ENCODE assay signal across 1 cellular context in genomic region chr7:44847920-44848634, GRCh38.
TF ChIP-seq lines count a peak whose summit lies in the region.

Gene H2AZ2 (minus strand): TSS chr7:44848087. CDS start chr7:44847971, 116 bp downstream.

TF ChIP-seq in HepG2, 621 proteins besides CTCF, POLR2A, EP300 and RAD21 (continued from another document and continues in another):
- TF ChIP-seq MLXIP (CRISPR knock-in tag; IDR thresholded peaks at IDR 0.05; ENCODE audit: borderline replicate concordance): peak; percentile 76; the same call in 1 of the 2 replicates
- TF ChIP-seq RBM22 (optimal IDR thresholded peaks at IDR 0.05; ENCODE audit: low read length): no peak
- no peak for TF ChIP-seq ZNF800 (CRISPR knock-in tag; IDR thresholded peaks at IDR 0.05)
- peak; percentile 80; the same call in 1 of the 2 replicates for TF ChIP-seq ZNF749 (CRISPR knock-in tag; IDR thresholded peaks at IDR 0.05; ENCODE audit: borderline replicate concordance)
- no peak for TF ChIP-seq GABPA (IDR thresholded peaks at IDR 0.05; ENCODE audit: low read depth, low read length)
- peak; percentile 64 for TF ChIP-seq GABPA (CRISPR knock-in tag; IDR thresholded peaks at IDR 0.05; ENCODE audit: low read depth)
- TF ChIP-seq CREB3 (CRISPR knock-in tag; IDR thresholded peaks at IDR 0.05): 0 out of 2 replicates have a peak, but pooled peaks have one; percentile 44
- no peak for TF ChIP-seq ZNF180 (CRISPR knock-in tag; IDR thresholded peaks at IDR 0.05; ENCODE audit: borderline replicate concordance, low read depth)
- TF ChIP-seq SMYD3 (CRISPR knock-in tag; IDR thresholded peaks at IDR 0.05): peak; percentile 77; the same call in 1 of the 2 replicates
- no peak; the same call in 1 of the 2 replicates for TF ChIP-seq ZNF451 (CRISPR knock-in tag; IDR thresholded peaks at IDR 0.05)
- peak; percentile 44; the same call in 1 of the 2 replicates for TF ChIP-seq FOXP4 (CRISPR knock-in tag; IDR thresholded peaks at IDR 0.05)
- 0 out of 2 replicates have a peak, but pooled peaks have one; percentile 32 for TF ChIP-seq ZFP1 (CRISPR knock-in tag; IDR thresholded peaks at IDR 0.05)
- no peak for TF ChIP-seq ZNF550 (CRISPR knock-in tag; IDR thresholded peaks at IDR 0.05; ENCODE audit: borderline replicate concordance)
- TF ChIP-seq HINFP (CRISPR knock-in tag; IDR thresholded peaks at IDR 0.05; ENCODE audit: low read depth): peak; percentile 97
- TF ChIP-seq AHR (CRISPR knock-in tag; IDR thresholded peaks at IDR 0.05): no peak
- TF ChIP-seq ZNF142 (CRISPR knock-in tag; IDR thresholded peaks at IDR 0.05): peak; percentile 50; the same call in 1 of the 2 replicates
- TF ChIP-seq DDIT3 (CRISPR knock-in tag; IDR thresholded peaks at IDR 0.05): 0 out of 2 replicates have a peak, but pooled peaks have one; percentile 39
- TF ChIP-seq TCF7L2 (IDR thresholded peaks at IDR 0.05; ENCODE audit: low read depth, low read length): no peak
- 0 out of 2 replicates have a peak, but pooled peaks have one; percentile 33 for TF ChIP-seq NFIC (IDR thresholded peaks at IDR 0.05; ENCODE audit: low read length)
- TF ChIP-seq PAF1 (CRISPR knock-in tag; IDR thresholded peaks at IDR 0.05): no peak
- peak; percentile 49 for TF ChIP-seq ZNF878 (CRISPR knock-in tag; IDR thresholded peaks at IDR 0.05)
- TF ChIP-seq ZEB1 (IDR thresholded peaks at IDR 0.05; ENCODE audit: insufficient replicate concordance, low read depth): no peak
- no peak for TF ChIP-seq NR2F2 (IDR thresholded peaks at IDR 0.05; ENCODE audit: borderline replicate concordance, low read depth)
- TF ChIP-seq IKZF4 (CRISPR knock-in tag; IDR thresholded peaks at IDR 0.05; ENCODE audit: borderline replicate concordance, low read depth, not compliant biosample characterization): no peak
- TF ChIP-seq ATF7-NPFF (CRISPR knock-in tag; IDR thresholded peaks at IDR 0.05; ENCODE audit: low read depth): peak; percentile 61
- peak; percentile 29; the same call in 1 of the 2 replicates for TF ChIP-seq ARID4A (CRISPR knock-in tag; IDR thresholded peaks at IDR 0.05; ENCODE audit: borderline replicate concordance)
- no peak for TF ChIP-seq JDP2 (CRISPR knock-in tag; IDR thresholded peaks at IDR 0.05; ENCODE audit: borderline replicate concordance)
- no peak for TF ChIP-seq ARNT (IDR thresholded peaks at IDR 0.05)
- TF ChIP-seq ATF2 (CRISPR knock-in tag; IDR thresholded peaks at IDR 0.05): peak; percentile 58
- peak; percentile 79; the same call in 1 of the 2 replicates for TF ChIP-seq RNF2 (conservative IDR thresholded peaks at IDR 0.05; ENCODE audit: low read depth)
- 0 out of 2 replicates have a peak, but pooled peaks have one; percentile 7 for TF ChIP-seq RARG (CRISPR knock-in tag; IDR thresholded peaks at IDR 0.05; ENCODE audit: low read depth)
